ENCODE assay signal across 22 cellular contexts in genomic region chr22:44740307-44740706, GRCh38. TPM values are rescaled to one million over a fixed set of nuclear protein-coding genes. Genes with fewer than 3 reads are reported as not detected.
A peak's percentile ranks its signal among the peaks of the same experiment; 100 is the strongest.
DNase-seq lines count a peak whose midpoint lies in the region; ATAC-seq, FAIRE-seq and TF ChIP-seq lines count a peak whose summit lies in the region.
"Had no signal": no experiment of that assay in that cellular context is flagged by ENCODE, and none has a peak within 500 bp of the region (broad histone marks: within the 10 kb centered on the region; RNA-seq: fewer than 3 reads in every experiment).

No MANE protein-coding gene starts in this region.

- H2BK120ac ChIP-seq in neuronal stem cell (ENCODE audit: low read depth, low read length): no peak overlapping the region

- H3K79me1 ChIP-seq in neuronal stem cell (ENCODE audit: low read depth, low read length): peaks cover 2% of the 10 kb centered on the region

- no peaks in the 10 kb centered on the region for H3K9me2 ChIP-seq in PC-9 (ENCODE audit: insufficient read depth)

- intact Hi-C loops in HepG2 (cut with micrococcal nuclease; ENCODE audit: unreplicated experiment) (loop anchor here (5.0 kb wide), 1 partner anchor 363 kb away; no protein-coding TSS in a partner anchor), right lobe of liver (cut with DNase I) (no loop called here), PC-9 (cut with micrococcal nuclease; ENCODE audit: unreplicated experiment) (no loop called here), ascending aorta (cut with DNase I) (no loop called here)

- H4K20me1 ChIP-seq in HepG2 (ENCODE audit: insufficient read depth, low read length): peaks cover 3% of the 10 kb centered on the region; the same call in 1 of the 2 replicates
- no peaks in the 10 kb centered on the region for H4K20me1 ChIP-seq in PC-9 (ENCODE audit: insufficient read depth)

- TF ChIP-seq EP300 in HepG2 (IDR thresholded peaks at IDR 0.05; ENCODE audit: low read depth in 2 of 2, low read length in 2 of 2): no peak
- no peak for TF ChIP-seq EP300 in HepG2 (CRISPR knock-in tag; IDR thresholded peaks at IDR 0.05; ENCODE audit: borderline replicate concordance)

- H3K4me1 ChIP-seq in HepG2 (ENCODE audit: insufficient read depth, low read length): peaks cover 37% of the 10 kb centered on the region
- no peaks in the 10 kb centered on the region for H3K4me1 ChIP-seq in right lobe of liver
- peaks cover 25% of the 10 kb centered on the region for H3K4me1 ChIP-seq in PC-9 (replicated peaks; ENCODE audit: insufficient read depth)
- peaks cover 0 to 9% of the 10 kb centered on the region in 2 donors for H3K4me1 ChIP-seq in neuronal stem cell (ENCODE audit: control insufficient read depth in 2 of 2, insufficient read depth in 1 of 2, low read depth in 1 of 2, low read length in 2 of 2)
- H3K4me1 ChIP-seq in ascending aorta: no peaks in the 10 kb centered on the region

- H3K14ac ChIP-seq in neuronal stem cell (ENCODE audit: low read length): peak overlapping the region; percentile 21

- H2BK5ac ChIP-seq in neuronal stem cell (ENCODE audit: low read length): no peak overlapping the region

- POLR2A ChIA-PET in HepG2 (lab: Yijun Ruan, JAX) (no interaction called here), PC-9 (lab: Charles Lee; ENCODE audit: unreplicated experiment) (interaction anchor here (0.6 kb wide), 1 partner anchor 15 kb away, joined by 3 read pairs; no protein-coding TSS in a partner anchor)

- H3K27ac ChIP-seq in HepG2 (ENCODE audit: extremely low read length, insufficient read depth, low read length): no peak overlapping the region
- H3K27ac ChIP-seq in right lobe of liver: no peak overlapping the region
- peak overlapping the region; percentile 47; the same call in 1 of the 2 replicates for H3K27ac ChIP-seq in PC-9
- no peak overlapping the region for H3K27ac ChIP-seq in neuronal stem cell (replicated peaks; ENCODE audit: low read length)
- H3K27ac ChIP-seq in ascending aorta: no peak overlapping the region
- H3K27ac ChIP-seq: BLaER1 treated with 17β-estradiol and CSF1 and Interleukin-3, amounts not matched to agents 10 nM and 100 nM had no signal

- H3K27me3 ChIP-seq in HepG2 (ENCODE audit: control insufficient read depth in 1 of 2, insufficient read depth in 2 of 2, low read length in 2 of 2) (no peaks in the 10 kb centered on the region; a peak in 1 of 5 replicates), right lobe of liver (no peaks in the 10 kb centered on the region), PC-9 (ENCODE audit: insufficient read depth, low read depth) (no peaks in the 10 kb centered on the region), neuronal stem cell (ENCODE audit: control insufficient read depth in 3 of 3, insufficient read depth in 3 of 3, low read depth in 1 of 3, low read length in 3 of 3) (peaks cover 0 to 22% (median 0%) of the 10 kb centered on the region in 3 experiments), ascending aorta (no peaks in the 10 kb centered on the region)
- H3K27me3 ChIP-seq: BLaER1 treated with 17β-estradiol and CSF1 and Interleukin-3, amounts not matched to agents 10 nM and 100 nM; MG63 had no signal

- peak overlapping the region; percentile 93 for H2AK5ac ChIP-seq in neuronal stem cell (ENCODE audit: low read depth, low read length)

- H3K36me3 ChIP-seq in HepG2 (replicated peaks in 1 of 2; ENCODE audit: control insufficient read depth in 1 of 2, insufficient read depth in 2 of 2, low read length in 2 of 2): no peaks in the 10 kb centered on the region
- H3K36me3 ChIP-seq in right lobe of liver: no peaks in the 10 kb centered on the region
- no peaks in the 10 kb centered on the region for H3K36me3 ChIP-seq in PC-9 (ENCODE audit: low read depth)
- no peaks in the 10 kb centered on the region for H3K36me3 ChIP-seq in neuronal stem cell (replicated peaks in 1 of 2; ENCODE audit: control insufficient read depth in 2 of 2, insufficient read depth in 2 of 2, low read length in 2 of 2)
- H3K36me3 ChIP-seq in ascending aorta: no peaks in the 10 kb centered on the region
- H3K36me3 ChIP-seq: BLaER1 treated with 17β-estradiol and CSF1 and Interleukin-3, amounts not matched to agents 10 nM and 100 nM; MG63 had no signal

- no peak overlapping the region for H4K8ac ChIP-seq in neuronal stem cell (ENCODE audit: low read depth, low read length)

- H2BK15ac ChIP-seq in neuronal stem cell (ENCODE audit: low read length): no peak overlapping the region

- H4K91ac ChIP-seq in neuronal stem cell (ENCODE audit: low read depth, low read length, poor library complexity): no peak overlapping the region

- ATAC-seq in HepG2 (no peak), right lobe of liver (no peak), GM18870 (IDR thresholded peaks at IDR 0.05; ENCODE audit: unreplicated experiment) (no peak)

- peak overlapping the region; percentile 80 for H3K18ac ChIP-seq in neuronal stem cell (ENCODE audit: low read length)

- WGBS in HepG2 (ENCODE audit: low lambda C conversion rate): 74% methylated on average over 14 of the region's 17 CpGs
- whole genome bisulfite sequencing in right lobe of liver (ENCODE audit: insufficient coverage, low coverage, low lambda C conversion rate, missing lambda C conversion rate): 73% methylated on average over 11 of the region's 17 CpGs
- WGBS in neuronal stem cell (ENCODE audit: extremely low coverage in 2 of 2, insufficient read length in 2 of 2, insufficient replicate concordance in 1 of 2), 2 donors: no CpG with 5 or more reads among the region's 17 CpGs

- no peak overlapping the region for H3K4me3 ChIP-seq in HepG2 (replicated peaks in 1 of 3; ENCODE audit: insufficient read depth in 1 of 3, low read depth in 2 of 3, low read length in 3 of 3)
- no peak overlapping the region for H3K4me3 ChIP-seq in right lobe of liver
- no peak overlapping the region for H3K4me3 ChIP-seq in PC-9
- H3K4me3 ChIP-seq in neuronal stem cell (ENCODE audit: low read length in 2 of 2): no peak overlapping the region
- no peak overlapping the region for H3K4me3 ChIP-seq in ascending aorta
- H3K4me3 ChIP-seq: BLaER1 treated with 17β-estradiol and CSF1 and Interleukin-3, amounts not matched to agents 10 nM and 100 nM; MG63 had no signal

- BruUV-seq in HepG2 (replicated peaks; lab: Mats Ljungman, UMichigan) (no TSS peak), PC-9 (replicated peaks; lab: Mats Ljungman, UMichigan) (no TSS peak)

- TF ChIP-seq POLR2A in HepG2 (IDR thresholded peaks at IDR 0.05; ENCODE audit: insufficient read depth in 1 of 2, low read depth in 2 of 2, low read length in 2 of 2): no peak
- TF ChIP-seq POLR2A in right lobe of liver (IDR thresholded peaks at IDR 0.05): no peak

- no peak overlapping the region for H3K23ac ChIP-seq in neuronal stem cell (ENCODE audit: low read depth, low read length, poor library complexity)

- TF ChIP-seq RAD21 in HepG2 (CRISPR knock-in tag; IDR thresholded peaks at IDR 0.05): no peak

- no peak for FAIRE-seq in HepG2 (lab: Jason Lieb, UNC)
- FAIRE-seq: G401.6, GM12892 had no signal

- H3K9ac ChIP-seq in HepG2 (ENCODE audit: insufficient read depth, low read depth, low read length): no peak overlapping the region
- no peak overlapping the region for H3K9ac ChIP-seq in neuronal stem cell (ENCODE audit: low read depth, low read length, poor library complexity)
- H3K9ac ChIP-seq: BLaER1 treated with 17β-estradiol and CSF1 and Interleukin-3, amounts not matched to agents 10 nM and 100 nM had no signal

- no peaks in the 10 kb centered on the region for H3K79me2 ChIP-seq in HepG2 (ENCODE audit: insufficient read depth, low read length)
- H3K79me2 ChIP-seq in PC-9 (ENCODE audit: low read depth): no peaks in the 10 kb centered on the region

- DNase-seq in HepG2 (ENCODE audit: low spot score) (no peak), right lobe of liver (no peak), PC-9 (no peak), neuronal stem cell (ENCODE audit: low spot score) (no peak), ascending aorta (ENCODE audit: low spot score in 2 of 2) (no peak), NOMO-1 treated with DMSO at 0.1 percent for 48 hours (lab: John Stamatoyannopoulos, UW; ENCODE audit: unreplicated experiment) (no peak)
- DNase-seq: CD4-positive, alpha-beta memory T cell; MG63; NCI-H1417; NCI-H1694 treated with DMSO at 0.1 percent for 48 hours; NCI-H2081 treated with DMSO at 0.1 percent for 48 hours; NCI-H2171 treated with DMSO at 0.1 percent for 48 hours; NCI-H446; NCI-H526; Right ventricle myocardium superior had no signal

- in situ Hi-C loops in HepG2 (cut with HindIII; ENCODE audit: extremely low pct_ligation_motif_present, low pct_unique_long_range_greater_than_20kb): no loop called here

- H3F3A ChIP-seq in PC-9 (ENCODE audit: insufficient read depth, low read depth): peaks cover 13% of the 10 kb centered on the region; the same call in 1 of the 2 replicates

- no peak overlapping the region for H3K4ac ChIP-seq in neuronal stem cell (ENCODE audit: low read length)

- H3K4me2 ChIP-seq in HepG2 (ENCODE audit: low read depth, low read length) (no peak overlapping the region), PC-9 (peak overlapping the region; percentile 53), neuronal stem cell (ENCODE audit: insufficient read depth, low read length, poor library complexity, severe bottlenecking) (no peak overlapping the region)
- H3K4me2 ChIP-seq: BLaER1 treated with 17β-estradiol and CSF1 and Interleukin-3, amounts not matched to agents 10 nM and 100 nM had no signal

- H3K9me3 ChIP-seq in HepG2 (ENCODE audit: low read length) (no peaks in the 10 kb centered on the region), right lobe of liver (no peaks in the 10 kb centered on the region), PC-9 (ENCODE audit: insufficient read depth, low read depth) (no peaks in the 10 kb centered on the region), neuronal stem cell (replicated peaks in 1 of 2; ENCODE audit: control insufficient read depth in 2 of 2, insufficient read depth in 1 of 2, low read depth in 1 of 2, low read length in 2 of 2) (no peaks in the 10 kb centered on the region), ascending aorta (no peaks in the 10 kb centered on the region)
- H3K9me3 ChIP-seq: BLaER1 treated with 17β-estradiol and CSF1 and Interleukin-3, amounts not matched to agents 10 nM and 100 nM; MG63 had no signal

- no peak overlapping the region for H2AFZ ChIP-seq in HepG2 (ENCODE audit: low read length)
- no peak overlapping the region for H2AFZ ChIP-seq in PC-9
- no peak overlapping the region for H2AFZ ChIP-seq in neuronal stem cell (ENCODE audit: low read length)

- no peak overlapping the region for H2BK12ac ChIP-seq in neuronal stem cell (ENCODE audit: low read length)

- CTCF ChIA-PET in HepG2 (lab: Yijun Ruan, JAX; ENCODE audit: low intra/inter-chr PET ratio, low total read pairs) (no interaction called here), PC-9 (lab: Charles Lee) (no interaction called here)

- TF ChIP-seq CTCF in HepG2 (CRISPR knock-in tag; IDR thresholded peaks at IDR 0.05) (no peak), right lobe of liver (IDR thresholded peaks at IDR 0.05) (no peak), PC-9 (conservative IDR thresholded peaks at IDR 0.05) (no peak), ascending aorta (IDR thresholded peaks at IDR 0.05) (no peak)

RNA-seq across cellular contexts. Expression of gene ARHGAP8, which starts 12.1 kb away (rescaled TPM):
- 0.07 and 0.17 TPM in 2 replicates for total RNA-seq in HepG2 (2016; rRNA removed; fragmentation: Illumina TruSeq; extraction: Trizol)
- total RNA-seq in HepG2 (2016; cell fraction: cytosol; rRNA removed; fragmentation: Illumina TruSeq; extraction: Trizol; ENCODE audit: low read depth): 0.20 TPM in 1 of 2 replicates, not detected in the other
- total RNA-seq in HepG2 (2016; cell fraction: insoluble cytoplasmic fraction; rRNA removed; fragmentation: Illumina TruSeq; extraction: Trizol): 0.11 TPM in 1 of 2 replicates, not detected in the other
- total RNA-seq in HepG2 (2016; cell fraction: membrane; rRNA removed; fragmentation: Illumina TruSeq; extraction: Trizol): 0.25 and 0.45 TPM in 2 replicates
- total RNA-seq in HepG2 (2016; cell fraction: nucleus; rRNA removed; fragmentation: Illumina TruSeq; extraction: Trizol): not detected in 2 replicates
- polyA plus RNA-seq in HepG2 (2011; rRNA removed): 0.72 TPM in 1 of 2 replicates, not detected in the other
- 0.05 TPM in 1 of 2 replicates, not detected in the other for polyA plus RNA-seq in HepG2 (2011; cell fraction: cytosol; rRNA removed)
- polyA plus RNA-seq in HepG2 (2011; cell fraction: nucleus; rRNA removed): 0.09 TPM in 1 of 2 replicates, not detected in the other
- not detected in 2 replicates for polyA plus RNA-seq in HepG2 (2012)
- polyA plus RNA-seq in HepG2 (2016; cell fraction: cytosol; fragmentation: Illumina TruSeq; extraction: Trizol; ENCODE audit: low read depth): 0.15 TPM in 1 of 2 replicates, not detected in the other
- 0.32 TPM in 1 of 2 replicates, not detected in the other for polyA plus RNA-seq in HepG2 (2016; cell fraction: insoluble cytoplasmic fraction; fragmentation: Illumina TruSeq; extraction: Trizol; ENCODE audit: low read depth)
- 0.06 TPM in 1 of 2 replicates, not detected in the other for polyA plus RNA-seq in HepG2 (2016; cell fraction: membrane; fragmentation: Illumina TruSeq; extraction: Trizol; ENCODE audit: low read depth)
- polyA plus RNA-seq in HepG2 (2016; cell fraction: nucleus; fragmentation: Illumina TruSeq; extraction: Trizol; ENCODE audit: insufficient read depth, low read depth): not detected in 2 replicates
- polyA minus RNA-seq in HepG2 (2011; rRNA and poly(A)+ RNA removed; ENCODE audit: low replicate concordance): 0.08 and 0.91 TPM in 2 replicates
- not detected in 2 replicates for polyA minus RNA-seq in HepG2 (2011; cell fraction: cytosol; rRNA and poly(A)+ RNA removed)
- not detected in 2 replicates for polyA minus RNA-seq in HepG2 (2011; cell fraction: nucleus; rRNA and poly(A)+ RNA removed)
- total RNA-seq in right lobe of liver: 1 to 10 TPM in 1 of 6 experiments, under 1 TPM in 4, not detected in 1; 0.49 to 1.0 (median 0.61) TPM
- 114 and 130 TPM in 2 replicates for total RNA-seq in PC-9 (2021)
- 4.1 TPM for polyA plus RNA-seq in neuronal stem cell (2013, experiment 1 of 2)
- polyA plus RNA-seq in neuronal stem cell (2013, experiment 2 of 2): 4.2 TPM
- not detected for total RNA-seq in ascending aorta
- total RNA-seq: H4, LHCN-M2, Right ventricle myocardium superior, RPMI7951 had no signal
- polyA plus RNA-seq: CD4-positive, alpha-beta memory T cell had no signal

RNA-seq across cellular contexts. Expression of gene PRR5, which starts 38.3 kb away (rescaled TPM):
- total RNA-seq in HepG2 (2016; rRNA removed; fragmentation: Illumina TruSeq; extraction: Trizol) (19.4 and 27.5 TPM in 2 replicates), right lobe of liver (10 to 100 TPM; 14.1 to 25.3 (median 20.2) TPM), PC-9 (2021) (22.1 and 27.3 TPM in 2 replicates), ascending aorta (4.4 TPM)
- total RNA-seq in HepG2 (2016; cell fraction: cytosol; rRNA removed; fragmentation: Illumina TruSeq; extraction: Trizol; ENCODE audit: low read depth): 11.8 and 14.1 TPM in 2 replicates
- 18.0 and 27.8 TPM in 2 replicates for total RNA-seq in HepG2 (2016; cell fraction: insoluble cytoplasmic fraction; rRNA removed; fragmentation: Illumina TruSeq; extraction: Trizol)
- 20.5 and 24.3 TPM in 2 replicates for total RNA-seq in HepG2 (2016; cell fraction: membrane; rRNA removed; fragmentation: Illumina TruSeq; extraction: Trizol)
- total RNA-seq in HepG2 (2016; cell fraction: nucleus; rRNA removed; fragmentation: Illumina TruSeq; extraction: Trizol): 29.0 and 30.8 TPM in 2 replicates
- polyA plus RNA-seq in HepG2 (2011; rRNA removed): 11.6 and 14.2 TPM in 2 replicates
- 10.6 and 15.7 TPM in 2 replicates for polyA plus RNA-seq in HepG2 (2011; cell fraction: cytosol; rRNA removed)
- polyA plus RNA-seq in HepG2 (2011; cell fraction: nucleus; rRNA removed): 37.8 and 39.5 TPM in 2 replicates
- polyA plus RNA-seq in HepG2 (2012): 9.0 and 15.0 TPM in 2 replicates
- polyA plus RNA-seq in HepG2 (2016; cell fraction: cytosol; fragmentation: Illumina TruSeq; extraction: Trizol; ENCODE audit: low read depth): 15.7 and 19.9 TPM in 2 replicates
- 27.0 and 28.3 TPM in 2 replicates for polyA plus RNA-seq in HepG2 (2016; cell fraction: insoluble cytoplasmic fraction; fragmentation: Illumina TruSeq; extraction: Trizol; ENCODE audit: low read depth)
- polyA plus RNA-seq in HepG2 (2016; cell fraction: membrane; fragmentation: Illumina TruSeq; extraction: Trizol; ENCODE audit: low read depth): 23.3 and 25.4 TPM in 2 replicates
- 52.2 and 53.0 TPM in 2 replicates for polyA plus RNA-seq in HepG2 (2016; cell fraction: nucleus; fragmentation: Illumina TruSeq; extraction: Trizol; ENCODE audit: insufficient read depth, low read depth)
- polyA minus RNA-seq in HepG2 (2011; rRNA and poly(A)+ RNA removed; ENCODE audit: low replicate concordance): 23.9 and 28.6 TPM in 2 replicates
- 6.8 and 9.5 TPM in 2 replicates for polyA minus RNA-seq in HepG2 (2011; cell fraction: cytosol; rRNA and poly(A)+ RNA removed)
- polyA minus RNA-seq in HepG2 (2011; cell fraction: nucleus; rRNA and poly(A)+ RNA removed): 24.1 and 24.2 TPM in 2 replicates
- polyA plus RNA-seq in neuronal stem cell (2013, experiment 1 of 2): 14.6 TPM
- 14.4 TPM for polyA plus RNA-seq in neuronal stem cell (2013, experiment 2 of 2)

Comparison
In these comparisons a context has a peak if more than half of its experiments do, and no peak if none do; other contexts are left out.
1. RNA of gene ARHGAP8, which starts 12.1 kb away (total RNA-seq): 114 to 130 TPM in PC-9; 0.49 to 1.0 TPM in right lobe of liver, 0.07 to 0.45 TPM in HepG2 and not detected in ascending aorta (single experiment); every median in the first group is over 10 times any median in the second.